Comparison of ENCODE assay signal across 12 cellular contexts in the genomic region with DNA sequence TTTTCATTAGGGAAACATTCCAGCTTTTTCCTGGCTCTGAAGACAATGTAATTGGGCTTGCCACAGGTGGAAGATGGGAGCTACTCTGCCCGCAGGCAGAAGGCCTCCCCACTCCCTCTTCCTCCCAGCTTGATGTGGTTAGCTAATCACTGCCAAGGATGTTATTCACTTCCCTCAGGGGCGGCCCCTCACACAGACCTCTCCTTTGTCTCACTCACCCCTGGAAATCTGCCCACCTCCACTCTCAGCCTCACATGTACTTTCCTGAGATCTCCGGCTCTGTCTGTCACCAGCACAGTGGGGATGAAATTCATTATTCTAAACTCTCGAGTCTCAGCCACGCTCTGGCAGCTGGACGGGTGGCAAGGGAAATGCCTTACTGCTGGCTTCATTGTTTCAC.
DNase-seq lines count a peak whose midpoint lies in the region; ATAC-seq and TF ChIP-seq lines count a peak whose summit lies in the region.
"Had no signal": no experiment of that assay in that cellular context is flagged by ENCODE, and none has a peak within 500 bp of the region (broad histone marks: within the 10 kb centered on the region; RNA-seq: fewer than 3 reads in every experiment).

No MANE protein-coding gene starts in this region.

- DNase-seq in ELF-1 (ENCODE audit: low read depth, low spot score) (peak; percentile 14), NCI-H226 (peak; percentile 78), dermis blood vessel endothelial cell (peak; percentile 85), osteocyte (ENCODE audit: extremely low spot score, unreplicated experiment) (peak; percentile 76), NCI-H345 (lab: John Stamatoyannopoulos, UW) (no peak), ureter (ENCODE audit: low spot score) (no peak)
- DNase-seq: activated T-cell treated with anti-CD3 and anti-CD28 coated beads, Interleukin-2, amount 50 U/mL, for 1 hour; dorsolateral prefrontal cortex; left ventricle myocardium superior; stimulated activated CD4-positive, alpha-beta T cell treated with anti-CD3 and anti-CD28 coated beads, Interleukin-12 subunit alpha, Interleukin-12 subunit beta, amount 100 ng/mL, for 4 hours had no signal

- no peak for TF ChIP-seq CTCF in osteocyte (IDR thresholded peaks at IDR 0.05)

- no peak for ATAC-seq in GM21360 (IDR thresholded peaks at IDR 0.05; ENCODE audit: unreplicated experiment)
- no peak for ATAC-seq in HG03460 (IDR thresholded peaks at IDR 0.05; ENCODE audit: unreplicated experiment)
- ATAC-seq: left ventricle myocardium superior had no signal

- H3K4me3 Mint-ChIP-seq in osteocyte (ENCODE audit: unreplicated experiment) = no peak overlapping the region

- H3K9me3 Mint-ChIP-seq in osteocyte (ENCODE audit: unreplicated experiment) = peaks cover 19% of the 10 kb centered on the region

- peaks cover 30% of the 10 kb centered on the region for H3K27me3 Mint-ChIP-seq in osteocyte (ENCODE audit: unreplicated experiment)

- H3K4me1 Mint-ChIP-seq in osteocyte (ENCODE audit: unreplicated experiment) = peaks cover 31% of the 10 kb centered on the region

- no peaks in the 10 kb centered on the region for H3K36me3 Mint-ChIP-seq in osteocyte (ENCODE audit: unreplicated experiment)

- no peak overlapping the region for H3K27ac Mint-ChIP-seq in osteocyte (ENCODE audit: unreplicated experiment)

Comparison
In these comparisons a context has a peak if more than half of its experiments do, and no peak if none do; other contexts are left out.
1. DNase-seq: peak in ELF-1 (single experiment), NCI-H226 (single experiment), dermis blood vessel endothelial cell (single experiment) and osteocyte (single experiment); none in NCI-H345 (single experiment) and ureter (single experiment).